Comparison of ENCODE assay signal across 15 cellular contexts in genomic region chr13:33034897-33035296, GRCh38. TPM values are rescaled to one million over a fixed set of nuclear protein-coding genes. Genes with fewer than 3 reads are reported as not detected.
"Had no signal": no experiment of that assay in that cellular context is flagged by ENCODE, and none has a peak within 500 bp of the region (broad histone marks: within the 10 kb centered on the region; RNA-seq: fewer than 3 reads in every experiment).

No MANE protein-coding gene starts in this region.

- DNase-seq: activated CD4-positive, alpha-beta T cell treated with anti-CD3 and anti-CD28 coated beads for 36 hours; activated CD8-positive, alpha-beta memory T cell treated with anti-CD3 and anti-CD28 coated beads, Interleukin-2, amount 50 U/mL, for 48 hours; activated CD8-positive, alpha-beta T cell treated with anti-CD3 and anti-CD28 coated beads, Interleukin-2, amount 10 ng/mL, durations not matched to agents 7 days and 5 days; activated naive CD4-positive, alpha-beta T cell; effector memory CD8-positive, alpha-beta T cell; foreskin melanocyte; head of caudate nucleus; left colon; stimulated activated naive CD4-positive, alpha-beta T cell; T-cell; T1000 had no signal

- H3K27ac ChIP-seq: VCaP had no signal

- ATAC-seq: activated CD4-positive, alpha-beta T cell treated with anti-CD3 and anti-CD28 coated beads for 36 hours; activated CD8-positive, alpha-beta T cell treated with anti-CD3 and anti-CD28 coated beads, Interleukin-2, amount 10 ng/mL, durations not matched to agents 7 days and 5 days; effector memory CD8-positive, alpha-beta T cell; left colon; natural killer cell treated with Interleukin-12 subunit alpha and Interleukin-12 subunit beta and Interleukin-15 and Interleukin-18, amount 100 ng/mL, for 72 hours; sciatic nerve; T-cell had no signal

RNA-seq across cellular contexts. Expression of gene KL, which starts 18.7 kb away (rescaled TPM):
- total RNA-seq: pulmonary artery endothelial cell had no signal
